Comparison of ENCODE assay signal across 1 cellular context in the genomic region with DNA sequence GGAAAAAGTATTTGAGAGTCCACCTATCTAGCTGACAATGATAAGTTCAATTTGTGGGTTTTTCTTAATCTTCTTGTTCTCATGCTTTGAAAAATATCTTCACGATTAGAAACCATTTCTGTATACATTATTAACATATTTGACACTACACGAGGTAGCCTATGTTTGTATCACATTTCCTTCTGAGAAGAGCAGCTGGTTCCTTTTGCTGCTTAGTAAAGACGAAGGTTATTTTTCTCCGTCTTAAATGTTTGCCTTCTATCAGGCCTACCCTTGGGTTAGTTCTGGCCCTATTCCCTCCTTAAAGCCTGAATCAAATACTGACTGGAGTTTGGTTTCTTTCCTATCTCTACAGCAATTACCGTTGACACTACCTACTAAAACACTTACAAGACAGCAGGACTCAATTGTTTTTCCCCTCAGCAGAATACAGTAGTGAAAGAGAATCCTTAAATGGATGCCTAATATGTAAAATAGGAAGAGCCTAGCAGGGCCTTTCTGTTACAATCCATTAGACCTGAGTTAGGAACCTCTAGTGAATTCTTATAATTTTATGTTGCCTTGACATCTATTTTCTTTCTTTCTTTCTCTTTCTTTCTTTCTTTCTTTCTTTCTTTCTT.
TF ChIP-seq lines count a peak whose summit lies in the region.

No MANE protein-coding gene starts in this region.

TF ChIP-seq in WTC11, 78 proteins besides CTCF, POLR2A, EP300 and RAD21 (continued from another document):
- TF ChIP-seq, protein P1, sequence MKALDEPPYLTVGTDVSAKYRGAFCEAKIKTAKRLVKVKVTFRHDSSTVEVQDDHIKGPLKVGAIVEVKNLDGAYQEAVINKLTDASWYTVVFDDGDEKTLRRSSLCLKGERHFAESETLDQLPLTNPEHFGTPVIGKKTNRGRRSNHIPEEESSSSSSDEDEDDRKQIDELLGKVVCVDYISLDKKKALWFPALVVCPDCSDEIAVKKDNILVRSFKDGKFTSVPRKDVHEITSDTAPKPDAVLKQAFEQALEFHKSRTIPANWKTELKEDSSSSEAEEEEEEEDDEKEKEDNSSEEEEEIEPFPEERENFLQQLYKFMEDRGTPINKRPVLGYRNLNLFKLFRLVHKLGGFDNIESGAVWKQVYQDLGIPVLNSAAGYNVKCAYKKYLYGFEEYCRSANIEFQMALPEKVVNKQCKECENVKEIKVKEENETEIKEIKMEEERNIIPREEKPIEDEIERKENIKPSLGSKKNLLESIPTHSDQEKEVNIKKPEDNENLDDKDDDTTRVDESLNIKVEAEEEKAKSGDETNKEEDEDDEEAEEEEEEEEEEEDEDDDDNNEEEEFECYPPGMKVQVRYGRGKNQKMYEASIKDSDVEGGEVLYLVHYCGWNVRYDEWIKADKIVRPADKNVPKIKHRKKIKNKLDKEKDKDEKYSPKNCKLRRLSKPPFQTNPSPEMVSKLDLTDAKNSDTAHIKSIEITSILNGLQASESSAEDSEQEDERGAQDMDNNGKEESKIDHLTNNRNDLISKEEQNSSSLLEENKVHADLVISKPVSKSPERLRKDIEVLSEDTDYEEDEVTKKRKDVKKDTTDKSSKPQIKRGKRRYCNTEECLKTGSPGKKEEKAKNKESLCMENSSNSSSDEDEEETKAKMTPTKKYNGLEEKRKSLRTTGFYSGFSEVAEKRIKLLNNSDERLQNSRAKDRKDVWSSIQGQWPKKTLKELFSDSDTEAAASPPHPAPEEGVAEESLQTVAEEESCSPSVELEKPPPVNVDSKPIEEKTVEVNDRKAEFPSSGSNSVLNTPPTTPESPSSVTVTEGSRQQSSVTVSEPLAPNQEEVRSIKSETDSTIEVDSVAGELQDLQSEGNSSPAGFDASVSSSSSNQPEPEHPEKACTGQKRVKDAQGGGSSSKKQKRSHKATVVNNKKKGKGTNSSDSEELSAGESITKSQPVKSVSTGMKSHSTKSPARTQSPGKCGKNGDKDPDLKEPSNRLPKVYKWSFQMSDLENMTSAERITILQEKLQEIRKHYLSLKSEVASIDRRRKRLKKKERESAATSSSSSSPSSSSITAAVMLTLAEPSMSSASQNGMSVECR (CRISPR knock-in tag; IDR thresholded peaks at IDR 0.05; ENCODE audit: borderline replicate concordance), result no peak
- TF ChIP-seq, protein P2, sequence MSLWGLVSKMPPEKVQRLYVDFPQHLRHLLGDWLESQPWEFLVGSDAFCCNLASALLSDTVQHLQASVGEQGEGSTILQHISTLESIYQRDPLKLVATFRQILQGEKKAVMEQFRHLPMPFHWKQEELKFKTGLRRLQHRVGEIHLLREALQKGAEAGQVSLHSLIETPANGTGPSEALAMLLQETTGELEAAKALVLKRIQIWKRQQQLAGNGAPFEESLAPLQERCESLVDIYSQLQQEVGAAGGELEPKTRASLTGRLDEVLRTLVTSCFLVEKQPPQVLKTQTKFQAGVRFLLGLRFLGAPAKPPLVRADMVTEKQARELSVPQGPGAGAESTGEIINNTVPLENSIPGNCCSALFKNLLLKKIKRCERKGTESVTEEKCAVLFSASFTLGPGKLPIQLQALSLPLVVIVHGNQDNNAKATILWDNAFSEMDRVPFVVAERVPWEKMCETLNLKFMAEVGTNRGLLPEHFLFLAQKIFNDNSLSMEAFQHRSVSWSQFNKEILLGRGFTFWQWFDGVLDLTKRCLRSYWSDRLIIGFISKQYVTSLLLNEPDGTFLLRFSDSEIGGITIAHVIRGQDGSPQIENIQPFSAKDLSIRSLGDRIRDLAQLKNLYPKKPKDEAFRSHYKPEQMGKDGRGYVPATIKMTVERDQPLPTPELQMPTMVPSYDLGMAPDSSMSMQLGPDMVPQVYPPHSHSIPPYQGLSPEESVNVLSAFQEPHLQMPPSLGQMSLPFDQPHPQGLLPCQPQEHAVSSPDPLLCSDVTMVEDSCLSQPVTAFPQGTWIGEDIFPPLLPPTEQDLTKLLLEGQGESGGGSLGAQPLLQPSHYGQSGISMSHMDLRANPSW (CRISPR knock-in tag; conservative IDR thresholded peaks at IDR 0.05; ENCODE audit: low read depth), result no peak
- TF ChIP-seq ESRRA (CRISPR knock-in tag; IDR thresholded peaks at IDR 0.05; ENCODE audit: borderline replicate concordance) (no peak), OVOL2 (CRISPR knock-in tag; IDR thresholded peaks at IDR 0.05; ENCODE audit: borderline replicate concordance) (no peak), ZNF263 (CRISPR knock-in tag; IDR thresholded peaks at IDR 0.05; ENCODE audit: low read depth) (no peak), SOX15 (CRISPR knock-in tag; IDR thresholded peaks at IDR 0.05) (no peak), SMAD4 (CRISPR knock-in tag; IDR thresholded peaks at IDR 0.05) (no peak), IRF2 (CRISPR knock-in tag; IDR thresholded peaks at IDR 0.05; ENCODE audit: borderline replicate concordance, low read depth) (no peak), ZNF416 (CRISPR knock-in tag; IDR thresholded peaks at IDR 0.05) (no peak), MYBL2 (CRISPR knock-in tag; IDR thresholded peaks at IDR 0.05) (no peak), RELA (CRISPR knock-in tag; IDR thresholded peaks at IDR 0.05; ENCODE audit: borderline replicate concordance) (no peak)
- TF ChIP-seq, protein P3, sequence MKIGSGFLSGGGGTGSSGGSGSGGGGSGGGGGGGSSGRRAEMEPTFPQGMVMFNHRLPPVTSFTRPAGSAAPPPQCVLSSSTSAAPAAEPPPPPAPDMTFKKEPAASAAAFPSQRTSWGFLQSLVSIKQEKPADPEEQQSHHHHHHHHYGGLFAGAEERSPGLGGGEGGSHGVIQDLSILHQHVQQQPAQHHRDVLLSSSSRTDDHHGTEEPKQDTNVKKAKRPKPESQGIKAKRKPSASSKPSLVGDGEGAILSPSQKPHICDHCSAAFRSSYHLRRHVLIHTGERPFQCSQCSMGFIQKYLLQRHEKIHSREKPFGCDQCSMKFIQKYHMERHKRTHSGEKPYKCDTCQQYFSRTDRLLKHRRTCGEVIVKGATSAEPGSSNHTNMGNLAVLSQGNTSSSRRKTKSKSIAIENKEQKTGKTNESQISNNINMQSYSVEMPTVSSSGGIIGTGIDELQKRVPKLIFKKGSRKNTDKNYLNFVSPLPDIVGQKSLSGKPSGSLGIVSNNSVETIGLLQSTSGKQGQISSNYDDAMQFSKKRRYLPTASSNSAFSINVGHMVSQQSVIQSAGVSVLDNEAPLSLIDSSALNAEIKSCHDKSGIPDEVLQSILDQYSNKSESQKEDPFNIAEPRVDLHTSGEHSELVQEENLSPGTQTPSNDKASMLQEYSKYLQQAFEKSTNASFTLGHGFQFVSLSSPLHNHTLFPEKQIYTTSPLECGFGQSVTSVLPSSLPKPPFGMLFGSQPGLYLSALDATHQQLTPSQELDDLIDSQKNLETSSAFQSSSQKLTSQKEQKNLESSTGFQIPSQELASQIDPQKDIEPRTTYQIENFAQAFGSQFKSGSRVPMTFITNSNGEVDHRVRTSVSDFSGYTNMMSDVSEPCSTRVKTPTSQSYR (CRISPR knock-in tag; IDR thresholded peaks at IDR 0.05), result no peak
